In the genomic region with DNA sequence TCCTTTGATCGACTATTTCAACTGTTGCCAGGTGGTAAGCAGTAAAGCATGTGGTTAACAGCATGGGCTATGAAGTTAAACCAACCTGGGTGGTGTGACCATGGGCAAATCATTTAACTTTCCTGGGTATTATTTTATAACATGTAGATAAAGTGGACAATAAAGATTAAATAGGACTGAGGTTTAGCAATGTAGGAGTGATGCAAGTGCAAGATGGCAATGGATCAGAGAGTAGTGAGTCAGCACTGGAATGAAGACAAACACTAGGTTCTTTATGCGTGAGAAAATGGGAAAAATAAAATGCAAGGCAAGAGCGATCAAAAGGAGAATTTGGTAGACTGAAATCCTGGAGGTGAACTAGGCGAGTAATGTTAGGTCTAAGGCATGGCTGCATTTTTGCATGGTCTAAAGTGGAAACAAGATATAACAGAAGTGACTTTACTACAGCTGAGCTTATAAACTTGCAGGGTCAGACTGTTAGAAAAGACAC, we compare ENCODE assay signal across 10 cellular contexts.
DNase-seq lines count a peak whose midpoint lies in the region; ATAC-seq and TF ChIP-seq lines count a peak whose summit lies in the region.
"Had no signal": no experiment of that assay in that cellular context is flagged by ENCODE, and none has a peak within 500 bp of the region (broad histone marks: within the 10 kb centered on the region; RNA-seq: fewer than 3 reads in every experiment).

No MANE protein-coding gene starts in this region.

- H4K20me1 ChIP-seq in PC-9 (ENCODE audit: insufficient read depth) (no peaks in the 10 kb centered on the region), osteoblast (ENCODE audit: insufficient read depth, low read length) (no peaks in the 10 kb centered on the region)

- H3K27me3 ChIP-seq in PC-9 (ENCODE audit: insufficient read depth, low read depth) (no peaks in the 10 kb centered on the region), osteoblast (ENCODE audit: insufficient read depth, low read length) (no peaks in the 10 kb centered on the region)

- peak overlapping the region; percentile 38 for H3K4me2 ChIP-seq in PC-9
- H3K4me2 ChIP-seq in osteoblast (ENCODE audit: insufficient read depth, low read length), result peak overlapping the region; percentile 58

- H3K9me2 ChIP-seq in PC-9 (ENCODE audit: insufficient read depth), result no peaks in the 10 kb centered on the region

- no peaks in the 10 kb centered on the region for H3K36me3 Mint-ChIP-seq in activated CD4-positive, alpha-beta memory T cell treated with anti-CD3 and anti-CD28 coated beads, Interleukin-2, amount 10 ng/mL, durations not matched to agents 7 days and 5 days (ENCODE audit: low read depth)
- no peaks in the 10 kb centered on the region for H3K36me3 Mint-ChIP-seq in natural killer cell treated with Interleukin-12 subunit alpha and Interleukin-12 subunit beta and Interleukin-15 and Interleukin-18, amount 100 ng/mL, for 72 hours
- H3K36me3 Mint-ChIP-seq: naive B cell had no signal

- peaks cover 10% of the 10 kb centered on the region for H3K27me3 Mint-ChIP-seq in activated CD4-positive, alpha-beta memory T cell treated with anti-CD3 and anti-CD28 coated beads, Interleukin-2, amount 10 ng/mL, durations not matched to agents 7 days and 5 days
- H3K27me3 Mint-ChIP-seq in natural killer cell treated with Interleukin-12 subunit alpha and Interleukin-12 subunit beta and Interleukin-15 and Interleukin-18, amount 100 ng/mL, for 72 hours, result peaks cover 19 to 25% of the 10 kb centered on the region in 2 donors

- H3K4me3 Mint-ChIP-seq in activated CD4-positive, alpha-beta memory T cell treated with anti-CD3 and anti-CD28 coated beads, Interleukin-2, amount 10 ng/mL, durations not matched to agents 7 days and 5 days, result no peak overlapping the region
- no peak overlapping the region for H3K4me3 Mint-ChIP-seq in natural killer cell treated with Interleukin-12 subunit alpha and Interleukin-12 subunit beta and Interleukin-15 and Interleukin-18, amount 100 ng/mL, for 72 hours
- H3K4me3 Mint-ChIP-seq: naive B cell had no signal

- ATAC-seq in HG02973 (IDR thresholded peaks at IDR 0.05; ENCODE audit: unreplicated experiment) (no peak), GM19035 (IDR thresholded peaks at IDR 0.05; ENCODE audit: unreplicated experiment) (no peak)
- no peak for ATAC-seq in natural killer cell treated with Interleukin-12 subunit alpha and Interleukin-12 subunit beta and Interleukin-15 and Interleukin-18, amount 100 ng/mL, for 72 hours

- BruUV-seq in PC-9 (replicated peaks; lab: Mats Ljungman, UMichigan), result no TSS peak

- H3K27ac ChIP-seq in PC-9 (peak overlapping the region; percentile 77), osteoblast (ENCODE audit: low read depth, low read length) (peak overlapping the region; percentile 64)

- peaks cover 26% of the 10 kb centered on the region; the same call in 1 of the 2 replicates for H3F3A ChIP-seq in PC-9 (ENCODE audit: insufficient read depth, low read depth)

- CTCF ChIA-PET in PC-9 (lab: Charles Lee), result no interaction called here
- CTCF ChIA-PET in activated CD4-positive, alpha-beta memory T cell treated with anti-CD3 and anti-CD28 coated beads, Interleukin-2, amount 10 ng/mL, durations not matched to agents 7 days and 5 days (lab: Charles Lee), result interaction anchor here (0.5 kb wide), 1 partner anchor 489 kb away, joined by 4 read pairs; no protein-coding TSS in a partner anchor

- no peak overlapping the region for H3K4me3 ChIP-seq in PC-9
- H3K4me3 ChIP-seq in epithelial cell of esophagus (ENCODE audit: low read length), result no peak overlapping the region
- H3K4me3 ChIP-seq in osteoblast (ENCODE audit: insufficient read depth, low read length), result peak overlapping the region; percentile 17

- peak; percentile 45 for DNase-seq in AG20443 (ENCODE audit: low spot score)
- DNase-seq in PC-9, result peak; percentile 17 to 78
- peak; percentile 87 for DNase-seq in epithelial cell of esophagus (ENCODE audit: low read depth)
- no peak for DNase-seq in osteoblast (ENCODE audit: insufficient read length, low spot score, missing footprints)
- no peak for DNase-seq in activated CD4-positive, alpha-beta memory T cell treated with anti-CD3 and anti-CD28 coated beads, Interleukin-2, amount 10 ng/mL, durations not matched to agents 7 days and 5 days
- DNase-seq in natural killer cell treated with Interleukin-12 subunit alpha and Interleukin-12 subunit beta and Interleukin-15 and Interleukin-18, amount 100 ng/mL, for 72 hours (ENCODE audit: low spot score), result no peak
- DNase-seq: naive B cell, NCI-H748 treated with DMSO at 0.1 percent for 48 hours had no signal

- H3K36me3 ChIP-seq in PC-9 (ENCODE audit: low read depth) (no peaks in the 10 kb centered on the region), osteoblast (ENCODE audit: insufficient read depth, low read length) (no peaks in the 10 kb centered on the region)

- no peak for TF ChIP-seq CTCF in PC-9 (conservative IDR thresholded peaks at IDR 0.05)
- TF ChIP-seq CTCF in epithelial cell of esophagus (IDR thresholded peaks at IDR 0.05; ENCODE audit: insufficient read depth, low read depth, low read length, missing control alignments), result no peak
- TF ChIP-seq CTCF in osteoblast (IDR thresholded peaks at IDR 0.05; ENCODE audit: extremely low read depth, low read depth, low read length), result no peak

- H3K4me1 ChIP-seq in PC-9 (replicated peaks; ENCODE audit: insufficient read depth) (peaks cover 31% of the 10 kb centered on the region), osteoblast (ENCODE audit: insufficient read depth, low read length) (peaks cover 14% of the 10 kb centered on the region)

- peak overlapping the region; percentile 34; the same call in 1 of the 2 replicates for H2AFZ ChIP-seq in PC-9
- no peak overlapping the region for H2AFZ ChIP-seq in osteoblast (ENCODE audit: low read length)

- H3K9me3 ChIP-seq in PC-9 (ENCODE audit: insufficient read depth, low read depth) (peaks cover 9% of the 10 kb centered on the region), osteoblast (ENCODE audit: low read depth, low read length) (no peaks in the 10 kb centered on the region)

- H3K9me3 Mint-ChIP-seq in activated CD4-positive, alpha-beta memory T cell treated with anti-CD3 and anti-CD28 coated beads, Interleukin-2, amount 10 ng/mL, durations not matched to agents 7 days and 5 days, result peaks cover 2% of the 10 kb centered on the region
- no peaks in the 10 kb centered on the region for H3K9me3 Mint-ChIP-seq in natural killer cell treated with Interleukin-12 subunit alpha and Interleukin-12 subunit beta and Interleukin-15 and Interleukin-18, amount 100 ng/mL, for 72 hours

- H3K4me1 Mint-ChIP-seq in activated CD4-positive, alpha-beta memory T cell treated with anti-CD3 and anti-CD28 coated beads, Interleukin-2, amount 10 ng/mL, durations not matched to agents 7 days and 5 days, result peaks cover 2% of the 10 kb centered on the region
- H3K4me1 Mint-ChIP-seq in natural killer cell treated with Interleukin-12 subunit alpha and Interleukin-12 subunit beta and Interleukin-15 and Interleukin-18, amount 100 ng/mL, for 72 hours (ENCODE audit: low read depth in 2 of 2), result no peaks in the 10 kb centered on the region
- H3K4me1 Mint-ChIP-seq: naive B cell had no signal

- intact Hi-C loops in PC-9 (cut with micrococcal nuclease; ENCODE audit: unreplicated experiment), result no loop called here

- H3K27ac Mint-ChIP-seq in activated CD4-positive, alpha-beta memory T cell treated with anti-CD3 and anti-CD28 coated beads, Interleukin-2, amount 10 ng/mL, durations not matched to agents 7 days and 5 days, result no peak overlapping the region
- no peak overlapping the region for H3K27ac Mint-ChIP-seq in natural killer cell treated with Interleukin-12 subunit alpha and Interleukin-12 subunit beta and Interleukin-15 and Interleukin-18, amount 100 ng/mL, for 72 hours
- H3K27ac Mint-ChIP-seq: naive B cell had no signal

- POLR2A ChIA-PET in PC-9 (lab: Charles Lee; ENCODE audit: unreplicated experiment), result no interaction called here
- POLR2A ChIA-PET in activated CD4-positive, alpha-beta memory T cell treated with anti-CD3 and anti-CD28 coated beads, Interleukin-2, amount 10 ng/mL, durations not matched to agents 7 days and 5 days (lab: Charles Lee), result no interaction called here

- no peaks in the 10 kb centered on the region for H3K79me2 ChIP-seq in PC-9 (ENCODE audit: low read depth)
- no peaks in the 10 kb centered on the region for H3K79me2 ChIP-seq in osteoblast (ENCODE audit: insufficient read depth, low read length)

Comparison
In these comparisons a context has a peak if more than half of its experiments do, and no peak if none do; other contexts are left out.
1. DNase-seq: peak in AG20443 (single experiment), PC-9 (2 of 2) and epithelial cell of esophagus (single experiment); none in osteoblast (single experiment), activated CD4-positive, alpha-beta memory T cell treated with anti-CD3 and anti-CD28 coated beads, Interleukin-2, amount 10 ng/mL, durations not matched to agents 7 days and 5 days (single experiment) and natural killer cell treated with Interleukin-12 subunit alpha and Interleukin-12 subunit beta and Interleukin-15 and Interleukin-18, amount 100 ng/mL, for 72 hours (single experiment).